In the genomic region with DNA sequence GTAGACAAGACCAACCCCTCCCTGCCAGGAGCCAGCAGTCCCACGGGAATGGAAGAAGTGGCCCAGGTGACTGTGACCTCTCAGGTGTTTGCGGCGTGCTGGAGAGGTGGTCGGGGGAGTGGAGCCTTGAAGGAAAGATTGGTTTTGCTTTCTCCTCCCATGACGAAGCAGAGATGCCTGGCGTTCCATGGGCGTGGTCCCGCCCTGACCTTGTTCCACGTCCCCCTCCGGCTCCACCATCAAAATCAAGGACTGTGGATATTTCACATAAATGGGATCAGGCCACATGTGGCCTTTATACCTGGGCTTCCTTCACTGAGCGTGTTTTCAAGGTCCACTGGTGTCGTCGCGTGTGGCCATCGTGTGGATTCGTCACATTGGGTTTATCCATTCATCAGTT, we compare ENCODE assay signal across 23 cellular contexts.
"Had no signal": no experiment of that assay in that cellular context is flagged by ENCODE, and none has a peak within 500 bp of the region (broad histone marks: within the 10 kb centered on the region; RNA-seq: fewer than 3 reads in every experiment).

No MANE protein-coding gene starts in this region.

- H3K27me3 ChIP-seq: Peyer's patch had no signal

- H3K4me3 ChIP-seq: MG63, Peyer's patch had no signal

- H3K9me3 ChIP-seq: MG63, Peyer's patch had no signal

- H3K4me3 Mint-ChIP-seq: activated CD4-positive, alpha-beta T cell treated with anti-CD3 and anti-CD28 coated beads, Interleukin-2, amount 10 ng/mL, durations not matched to agents 24 days and 14 days; activated CD8-positive, alpha-beta memory T cell treated with anti-CD3 and anti-CD28 coated beads, Interleukin-2, amount 10 ng/mL, durations not matched to agents 7 days and 5 days; activated naive CD4-positive, alpha-beta T cell treated with anti-CD3 and anti-CD28 coated beads, Interleukin-2, amount 10 ng/mL, durations not matched to agents 7 days and 5 days; activated naive CD8-positive, alpha-beta T cell treated with anti-CD3 and anti-CD28 coated beads for 36 hours; activated T-cell treated with anti-CD3 and anti-CD28 coated beads, Interleukin-2, amount 50 U/mL, for 4 hours; T-helper 1 cell treated with Interleukin-12 subunit alpha and Interleukin-12 subunit beta and Interleukin-4 antibody, amounts not matched to agents 30 μg/mL and 1 μg/mL, for 36 hours; WTC11 had no signal

- H3K36me3 Mint-ChIP-seq: activated CD8-positive, alpha-beta memory T cell treated with anti-CD3 and anti-CD28 coated beads, Interleukin-2, amount 10 ng/mL, durations not matched to agents 7 days and 5 days; WTC11 had no signal

- H3K4me1 ChIP-seq: Peyer's patch had no signal

- H3K36me3 ChIP-seq: brain microvascular endothelial cell, MG63, Peyer's patch had no signal

- H3K27ac Mint-ChIP-seq: activated CD4-positive, alpha-beta T cell treated with anti-CD3 and anti-CD28 coated beads, Interleukin-2, amount 10 ng/mL, durations not matched to agents 24 days and 14 days; activated CD8-positive, alpha-beta memory T cell treated with anti-CD3 and anti-CD28 coated beads, Interleukin-2, amount 10 ng/mL, durations not matched to agents 7 days and 5 days; activated naive CD4-positive, alpha-beta T cell treated with anti-CD3 and anti-CD28 coated beads, Interleukin-2, amount 10 ng/mL, durations not matched to agents 7 days and 5 days; activated naive CD8-positive, alpha-beta T cell treated with anti-CD3 and anti-CD28 coated beads for 36 hours; T-helper 1 cell treated with Interleukin-12 subunit alpha and Interleukin-12 subunit beta and Interleukin-4 antibody, amounts not matched to agents 30 μg/mL and 1 μg/mL, for 36 hours; WTC11 had no signal

- DNase-seq: activated CD4-positive, alpha-beta T cell treated with anti-CD3 and anti-CD28 coated beads for 1 hour; activated CD4-positive, alpha-beta T cell treated with anti-CD3 and anti-CD28 coated beads, Interleukin-2, amount 10 ng/mL, durations not matched to agents 24 days and 14 days; activated CD4-positive, alpha-beta T cell treated with anti-CD3 and anti-CD28 coated beads, Interleukin-2, amount 50 U/mL, for 48 hours; activated CD8-positive, alpha-beta memory T cell treated with anti-CD3 and anti-CD28 coated beads, Interleukin-2, amount 10 ng/mL, durations not matched to agents 7 days and 5 days; activated gamma-delta T cell treated with Interleukin-2 at 50 U/mL for 16 hours; activated naive CD4-positive, alpha-beta T cell treated with anti-CD3 and anti-CD28 coated beads, Interleukin-2, amount 10 ng/mL, durations not matched to agents 7 days and 5 days; activated naive CD8-positive, alpha-beta T cell treated with anti-CD3 and anti-CD28 coated beads for 36 hours; activated T-cell treated with anti-CD3 and anti-CD28 coated beads, Interleukin-2, amount 50 U/mL, for 4 hours; brain microvascular endothelial cell; caudate nucleus; MG63; MV-4-11; NCI-H1105; NCI-H1436; NCI-H1694 treated with DMSO at 0.1 percent for 48 hours; NCI-H2029 treated with DMSO at 0.1 percent for 48 hours; NCI-H510A treated with DMSO at 0.1 percent for 48 hours; NCI-H69; SHP77 had no signal

- ATAC-seq: activated CD8-positive, alpha-beta memory T cell treated with anti-CD3 and anti-CD28 coated beads, Interleukin-2, amount 10 ng/mL, durations not matched to agents 7 days and 5 days; activated T-cell treated with anti-CD3 and anti-CD28 coated beads, Interleukin-2, amount 50 U/mL, for 4 hours; WTC11 had no signal

- H3K9me3 Mint-ChIP-seq: activated CD4-positive, alpha-beta T cell treated with anti-CD3 and anti-CD28 coated beads, Interleukin-2, amount 10 ng/mL, durations not matched to agents 24 days and 14 days; activated naive CD4-positive, alpha-beta T cell treated with anti-CD3 and anti-CD28 coated beads, Interleukin-2, amount 10 ng/mL, durations not matched to agents 7 days and 5 days; activated naive CD8-positive, alpha-beta T cell treated with anti-CD3 and anti-CD28 coated beads for 36 hours; activated T-cell treated with anti-CD3 and anti-CD28 coated beads, Interleukin-2, amount 50 U/mL, for 4 hours; T-helper 1 cell treated with Interleukin-12 subunit alpha and Interleukin-12 subunit beta and Interleukin-4 antibody, amounts not matched to agents 30 μg/mL and 1 μg/mL, for 36 hours; WTC11 had no signal

- H3K27ac ChIP-seq: brain microvascular endothelial cell, Peyer's patch, RWPE1 had no signal
